11 cellular contexts compared by ENCODE assay signal in genomic region chr4:119039779-119040178, GRCh38.
DNase-seq lines count a peak whose midpoint lies in the region; ATAC-seq and TF ChIP-seq lines count a peak whose summit lies in the region.
"Had no signal": no experiment of that assay in that cellular context is flagged by ENCODE, and none has a peak within 500 bp of the region (broad histone marks: within the 10 kb centered on the region; RNA-seq: fewer than 3 reads in every experiment).

No MANE protein-coding gene starts in this region.

- H3K4me3 ChIP-seq in AG10803 (ENCODE audit: low read length) (no peak overlapping the region), choroid plexus epithelial cell (ENCODE audit: low read depth, low read length) (no peak overlapping the region), osteoblast (ENCODE audit: insufficient read depth, low read length) (no peak overlapping the region)

- H3K27me3 ChIP-seq in osteoblast (ENCODE audit: insufficient read depth, low read length) = no peaks in the 10 kb centered on the region

- H3K4me1 Mint-ChIP-seq in nephron progenitor cell = peaks cover 36% of the 10 kb centered on the region
- peaks cover 10% of the 10 kb centered on the region for H3K4me1 Mint-ChIP-seq in activated naive CD8-positive, alpha-beta T cell treated with anti-CD3 and anti-CD28 coated beads for 36 hours
- H3K4me1 Mint-ChIP-seq: CD4-positive, alpha-beta memory T cell had no signal

- TF ChIP-seq CTCF in AG10803 (conservative IDR thresholded peaks at IDR 0.05; ENCODE audit: low read length) (peak; percentile 25), choroid plexus epithelial cell (conservative IDR thresholded peaks at IDR 0.05; ENCODE audit: low read depth, low read length) (peak; percentile 43), osteoblast (IDR thresholded peaks at IDR 0.05; ENCODE audit: extremely low read depth, low read depth, low read length) (peak; percentile 6), nephron progenitor cell (IDR thresholded peaks at IDR 0.05) (no peak)

- H3K36me3 Mint-ChIP-seq in nephron progenitor cell (ENCODE audit: low read depth) = no peaks in the 10 kb centered on the region
- no peaks in the 10 kb centered on the region for H3K36me3 Mint-ChIP-seq in activated naive CD8-positive, alpha-beta T cell treated with anti-CD3 and anti-CD28 coated beads for 36 hours
- H3K36me3 Mint-ChIP-seq: CD4-positive, alpha-beta memory T cell had no signal

- H3K79me2 ChIP-seq in osteoblast (ENCODE audit: insufficient read depth, low read length) = no peaks in the 10 kb centered on the region

- no peak for ATAC-seq in GM21515 (IDR thresholded peaks at IDR 0.05; ENCODE audit: unreplicated experiment)

- no peaks in the 10 kb centered on the region for H3K36me3 ChIP-seq in osteoblast (ENCODE audit: insufficient read depth, low read length)

- no peak overlapping the region for H3K4me3 Mint-ChIP-seq in nephron progenitor cell
- no peak overlapping the region for H3K4me3 Mint-ChIP-seq in activated naive CD8-positive, alpha-beta T cell treated with anti-CD3 and anti-CD28 coated beads for 36 hours
- H3K4me3 Mint-ChIP-seq: CD4-positive, alpha-beta memory T cell had no signal

- H2AFZ ChIP-seq in osteoblast (ENCODE audit: low read length) = no peak overlapping the region

- peak overlapping the region; percentile 88 for H3K27ac ChIP-seq in osteoblast (ENCODE audit: low read depth, low read length)

- DNase-seq in AG10803 (ENCODE audit: low read depth) = no peak
- DNase-seq in LHCN-M2 (ENCODE audit: low read depth) = peak; percentile 48
- DNase-seq in choroid plexus epithelial cell (ENCODE audit: low read depth) = peak; percentile 20
- no peak for DNase-seq in osteoblast (ENCODE audit: insufficient read length, low spot score, missing footprints)
- no peak for DNase-seq in nephron progenitor cell
- DNase-seq in COLO668 (lab: John Stamatoyannopoulos, UW; ENCODE audit: unreplicated experiment) = no peak
- DNase-seq in activated naive CD8-positive, alpha-beta T cell treated with anti-CD3 and anti-CD28 coated beads for 36 hours = no peak
- DNase-seq: CD4-positive, alpha-beta memory T cell; NCI-H1092 treated with DMSO at 0.1 percent for 48 hours; stimulated activated naive CD4-positive, alpha-beta T cell had no signal

- no peaks in the 10 kb centered on the region for H3K9me3 ChIP-seq in osteoblast (ENCODE audit: low read depth, low read length)

- H3K4me1 ChIP-seq in osteoblast (ENCODE audit: insufficient read depth, low read length) = peaks cover 51% of the 10 kb centered on the region

- H3K4me2 ChIP-seq in osteoblast (ENCODE audit: insufficient read depth, low read length) = no peak overlapping the region

- H4K20me1 ChIP-seq in osteoblast (ENCODE audit: insufficient read depth, low read length) = no peaks in the 10 kb centered on the region

- no peaks in the 10 kb centered on the region for H3K27me3 Mint-ChIP-seq in nephron progenitor cell (ENCODE audit: low read depth, poor library complexity)
- H3K27me3 Mint-ChIP-seq in activated naive CD8-positive, alpha-beta T cell treated with anti-CD3 and anti-CD28 coated beads for 36 hours = peaks cover 4% of the 10 kb centered on the region

- H3K9me3 Mint-ChIP-seq in nephron progenitor cell = no peaks in the 10 kb centered on the region
- H3K9me3 Mint-ChIP-seq in activated naive CD8-positive, alpha-beta T cell treated with anti-CD3 and anti-CD28 coated beads for 36 hours = no peaks in the 10 kb centered on the region
- H3K9me3 Mint-ChIP-seq: CD4-positive, alpha-beta memory T cell had no signal

- H3K27ac Mint-ChIP-seq in nephron progenitor cell = no peak overlapping the region
- H3K27ac Mint-ChIP-seq in activated naive CD8-positive, alpha-beta T cell treated with anti-CD3 and anti-CD28 coated beads for 36 hours = no peak overlapping the region

Comparison
In these comparisons a context has a peak if more than half of its experiments do, and no peak if none do; other contexts are left out.
1. DNase-seq: peak in LHCN-M2 (single experiment) and choroid plexus epithelial cell (single experiment); none in AG10803 (single experiment), osteoblast (single experiment), nephron progenitor cell (single experiment), COLO668 (single experiment) and activated naive CD8-positive, alpha-beta T cell treated with anti-CD3 and anti-CD28 coated beads for 36 hours (single experiment).